In the genomic region with DNA sequence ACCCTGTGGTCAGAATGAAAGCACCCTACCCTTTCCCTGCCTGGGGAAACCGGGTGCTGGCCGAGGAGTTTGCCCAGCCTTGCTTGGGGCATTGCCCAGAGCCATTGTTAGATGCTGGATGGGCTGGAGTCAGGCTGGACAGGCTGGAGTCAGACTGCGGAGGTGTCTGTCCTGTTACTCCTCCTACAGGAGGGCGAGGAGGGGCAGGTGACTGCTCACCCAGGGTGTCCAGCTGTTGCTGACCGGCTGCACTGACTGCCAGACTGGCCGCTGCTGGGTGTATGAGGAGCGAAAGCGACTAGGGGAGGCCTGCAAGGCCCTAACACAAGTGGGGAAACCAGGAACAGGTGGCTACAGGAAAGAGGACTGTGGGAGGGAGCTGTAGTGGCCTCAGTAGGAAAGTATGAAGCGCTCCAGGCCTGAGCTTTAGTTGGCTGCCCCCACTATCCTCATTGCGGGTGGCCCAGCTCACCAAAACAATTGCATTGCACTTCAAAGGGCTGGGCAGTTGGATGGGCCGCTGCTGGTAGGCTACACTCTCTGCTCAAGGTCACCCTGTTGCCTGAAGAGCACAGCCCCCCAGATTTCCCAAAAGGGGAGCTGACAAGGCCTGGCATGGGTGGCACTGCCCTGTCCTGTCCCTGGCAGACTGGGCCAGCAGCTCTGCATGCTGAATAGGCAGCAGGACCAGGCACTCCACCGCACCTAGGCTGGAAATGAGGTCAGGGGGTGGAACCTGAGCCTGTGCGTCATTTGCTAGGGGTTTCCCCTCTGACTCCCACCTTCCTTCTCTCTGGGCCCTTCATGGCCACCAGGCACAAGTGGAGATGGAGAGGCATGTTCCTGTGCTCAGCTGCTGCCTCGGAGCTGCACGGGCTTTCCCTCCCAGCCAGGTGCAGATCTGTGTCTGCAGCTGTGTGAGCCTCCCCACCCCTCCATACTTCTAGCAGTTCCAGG, we compare ENCODE assay signal across 8 cellular contexts.
DNase-seq lines count a peak whose midpoint lies in the region; ATAC-seq lines count a peak whose summit lies in the region.

No MANE protein-coding gene starts in this region.

- no peaks in the 10 kb centered on the region for H3K36me3 ChIP-seq in effector memory CD4-positive, alpha-beta T cell (ENCODE audit: control insufficient read depth, insufficient read depth, low read length)

- peak; percentile 48 for DNase-seq in activated CD4-positive, CD25-positive, alpha-beta regulatory T cell treated with anti-CD3 and anti-CD28 coated beads, Interleukin-2, amount 50 U/mL, for 16 hours (ENCODE audit: low read depth, low spot score)
- DNase-seq in effector memory CD4-positive, alpha-beta T cell = peak; percentile 75 to 79 (median 77)
- peak; percentile 48 to 71 (median 68) for DNase-seq in stimulated activated CD4-positive, alpha-beta T cell treated with anti-CD3 and anti-CD28 coated beads, TNF-alpha, amount 100 ng/mL, for 48 hours (ENCODE audit: low read depth in 3 of 3)
- no peak for DNase-seq in NCI-H2227 treated with DMSO at 0.1 percent for 48 hours (lab: John Stamatoyannopoulos, UW)
- no peak for DNase-seq in Kasumi-1 (lab: John Stamatoyannopoulos, UW)
- DNase-seq in putamen (ENCODE audit: low spot score) = no peak
- DNase-seq in MV-4-11 (lab: John Stamatoyannopoulos, UW) = no peak

- H3K27ac ChIP-seq in effector memory CD4-positive, alpha-beta T cell (ENCODE audit: insufficient read depth, low read length, poor library complexity, severe bottlenecking) = peak overlapping the region; percentile 75

- H3K4me3 ChIP-seq in effector memory CD4-positive, alpha-beta T cell (ENCODE audit: insufficient read depth, low read depth, low read length, poor library complexity, severe bottlenecking) = no peak overlapping the region

- H3K4me1 ChIP-seq in effector memory CD4-positive, alpha-beta T cell (ENCODE audit: control insufficient read depth, insufficient read depth, low read length, poor library complexity, severe bottlenecking) = peaks cover 37% of the 10 kb centered on the region

- H3K27me3 ChIP-seq in effector memory CD4-positive, alpha-beta T cell (replicated peaks; ENCODE audit: control insufficient read depth, insufficient read depth, low read length, poor library complexity, severe bottlenecking) = no peaks in the 10 kb centered on the region

- ATAC-seq in GM21825 (IDR thresholded peaks at IDR 0.05; ENCODE audit: unreplicated experiment) = peak; percentile 59

- no peaks in the 10 kb centered on the region for H3K9me3 ChIP-seq in effector memory CD4-positive, alpha-beta T cell (ENCODE audit: control insufficient read depth, low read length)

Comparison
In these comparisons a context has a peak if more than half of its experiments do, and no peak if none do; other contexts are left out.
1. DNase-seq: peak in activated CD4-positive, CD25-positive, alpha-beta regulatory T cell treated with anti-CD3 and anti-CD28 coated beads, Interleukin-2, amount 50 U/mL, for 16 hours (single experiment), effector memory CD4-positive, alpha-beta T cell (3 of 3) and stimulated activated CD4-positive, alpha-beta T cell treated with anti-CD3 and anti-CD28 coated beads, TNF-alpha, amount 100 ng/mL, for 48 hours (3 of 3); none in NCI-H2227 treated with DMSO at 0.1 percent for 48 hours (single experiment), Kasumi-1 (0 of 2), putamen (single experiment) and MV-4-11 (single experiment).